1 cellular context compared by ENCODE assay signal in the genomic region with DNA sequence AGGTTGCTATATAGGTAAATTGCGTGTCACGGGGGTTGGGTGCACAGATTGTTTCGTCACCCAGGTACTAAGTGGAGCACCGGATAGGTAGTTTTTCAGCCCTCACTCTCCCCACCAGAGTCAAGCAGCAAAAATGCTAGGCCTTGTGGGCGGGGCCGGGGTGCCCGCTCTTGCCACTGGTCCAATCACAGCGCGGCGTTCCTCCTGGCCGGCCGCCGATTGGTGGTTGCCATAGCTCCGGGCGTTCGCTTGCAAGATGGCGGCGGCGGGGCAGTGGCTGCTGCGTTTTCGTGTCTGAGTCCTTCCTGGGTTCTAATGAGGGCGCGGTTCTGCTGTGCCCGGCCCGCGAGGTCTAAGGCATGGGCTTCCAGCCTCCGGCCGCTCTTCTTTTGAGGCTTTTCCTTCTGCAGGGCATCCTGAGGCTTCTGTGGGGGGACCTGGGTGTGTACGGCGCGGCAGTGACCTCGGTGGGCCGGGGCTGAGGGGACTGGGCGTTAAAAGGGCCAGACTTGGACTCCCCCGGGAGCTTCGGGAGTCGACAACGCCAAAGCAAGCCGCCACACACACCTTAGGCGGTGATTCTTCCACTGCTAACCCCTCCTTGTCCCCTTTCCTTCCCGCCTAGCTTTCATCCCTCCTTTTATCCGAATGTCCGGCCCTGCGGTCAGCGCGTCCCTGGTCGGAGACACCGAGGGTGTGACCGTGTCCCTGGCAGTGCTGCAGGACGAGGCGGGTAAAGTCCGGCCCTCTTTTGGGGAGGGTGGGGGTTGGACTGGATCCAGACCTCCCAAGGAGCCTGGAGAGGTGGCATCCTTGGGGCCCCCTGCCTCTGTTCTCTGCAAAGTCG.
TF ChIP-seq lines count a peak whose summit lies in the region.

A gene (plus strand): TSS at position 232 of the 847 bp plus-strand sequence. CDS start 128 bp downstream, at position 360.

TF ChIP-seq in HepG2, 621 proteins besides CTCF, POLR2A, EP300 and RAD21 (continued from another document and continues in another):
- TF ChIP-seq, protein P1, sequence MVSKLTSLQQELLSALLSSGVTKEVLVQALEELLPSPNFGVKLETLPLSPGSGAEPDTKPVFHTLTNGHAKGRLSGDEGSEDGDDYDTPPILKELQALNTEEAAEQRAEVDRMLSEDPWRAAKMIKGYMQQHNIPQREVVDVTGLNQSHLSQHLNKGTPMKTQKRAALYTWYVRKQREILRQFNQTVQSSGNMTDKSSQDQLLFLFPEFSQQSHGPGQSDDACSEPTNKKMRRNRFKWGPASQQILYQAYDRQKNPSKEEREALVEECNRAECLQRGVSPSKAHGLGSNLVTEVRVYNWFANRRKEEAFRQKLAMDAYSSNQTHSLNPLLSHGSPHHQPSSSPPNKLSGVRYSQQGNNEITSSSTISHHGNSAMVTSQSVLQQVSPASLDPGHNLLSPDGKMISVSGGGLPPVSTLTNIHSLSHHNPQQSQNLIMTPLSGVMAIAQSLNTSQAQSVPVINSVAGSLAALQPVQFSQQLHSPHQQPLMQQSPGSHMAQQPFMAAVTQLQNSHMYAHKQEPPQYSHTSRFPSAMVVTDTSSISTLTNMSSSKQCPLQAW (CRISPR knock-in tag; IDR thresholded peaks at IDR 0.05) = peak; percentile 65; the same call in 1 of the 2 replicates
- TF ChIP-seq ZNF598 (CRISPR knock-in tag; IDR thresholded peaks at IDR 0.05; ENCODE audit: borderline replicate concordance) (0 out of 2 replicates have a peak, but pooled peaks have one; percentile 30), ZNF766 (CRISPR knock-in tag; IDR thresholded peaks at IDR 0.05; ENCODE audit: borderline replicate concordance) (0 out of 2 replicates have a peak, but pooled peaks have one; percentile 68), TCF7L2 (IDR thresholded peaks at IDR 0.05; ENCODE audit: low read depth, low read length) (no peak), ZSCAN29 (CRISPR knock-in tag; conservative IDR thresholded peaks at IDR 0.05) (no peak), ZNF7 (CRISPR knock-in tag; IDR thresholded peaks at IDR 0.05) (no peak), RFXAP (CRISPR knock-in tag; IDR thresholded peaks at IDR 0.05; ENCODE audit: borderline replicate concordance) (peak; percentile 52; the same call in 1 of the 2 replicates), HNRNPLL (IDR thresholded peaks at IDR 0.05; ENCODE audit: low read depth, low read length, poor library complexity, severe bottlenecking) (peak; percentile 38), ZNF772 (CRISPR knock-in tag; IDR thresholded peaks at IDR 0.05) (no peak), ZNF776 (CRISPR knock-in tag; IDR thresholded peaks at IDR 0.05) (peak; percentile 23; the same call in 1 of the 2 replicates), GABPB1 (CRISPR knock-in tag; IDR thresholded peaks at IDR 0.05) (peak; percentile 60; the same call in 1 of the 2 replicates), SIN3A (IDR thresholded peaks at IDR 0.05; ENCODE audit: borderline replicate concordance, low read depth, low read length) (peak; percentile 87), ZSCAN12 (CRISPR knock-in tag; IDR thresholded peaks at IDR 0.05) (no peak), TSC22D2 (CRISPR knock-in tag; IDR thresholded peaks at IDR 0.05; ENCODE audit: borderline replicate concordance) (no peak), NFYB (CRISPR knock-in tag; IDR thresholded peaks at IDR 0.05) (peak; percentile 93), ZNF264 (CRISPR knock-in tag; IDR thresholded peaks at IDR 0.05) (no peak), AHR (CRISPR knock-in tag; IDR thresholded peaks at IDR 0.05) (no peak), MZF1 (CRISPR knock-in tag; IDR thresholded peaks at IDR 0.05; ENCODE audit: borderline replicate concordance) (no peak), RFX3 (CRISPR knock-in tag; IDR thresholded peaks at IDR 0.05) (peak; percentile 88), SP2 (CRISPR knock-in tag; IDR thresholded peaks at IDR 0.05) (peak; percentile 84), ZFY (CRISPR knock-in tag; IDR thresholded peaks at IDR 0.05) (peak; percentile 93), ZKSCAN1 (IDR thresholded peaks at IDR 0.05; ENCODE audit: low read length) (peak; percentile 90), ZSCAN9 (CRISPR knock-in tag; IDR thresholded peaks at IDR 0.05; ENCODE audit: borderline replicate concordance) (0 out of 2 replicates have a peak, but pooled peaks have one; percentile 18), SP4 (CRISPR knock-in tag; IDR thresholded peaks at IDR 0.05) (peak; percentile 63), SP1 (IDR thresholded peaks at IDR 0.05) (no peak), SP1 (CRISPR knock-in tag; IDR thresholded peaks at IDR 0.05) (peak; percentile 89), DMAP1 (CRISPR knock-in tag; IDR thresholded peaks at IDR 0.05) (0 out of 2 replicates have a peak, but pooled peaks have one; percentile 14), ZNF501 (CRISPR knock-in tag; IDR thresholded peaks at IDR 0.05) (peak; percentile 49; the same call in 1 of the 2 replicates), MIER3 (CRISPR knock-in tag; IDR thresholded peaks at IDR 0.05; ENCODE audit: borderline replicate concordance) (no peak), ZEB1 (IDR thresholded peaks at IDR 0.05; ENCODE audit: insufficient replicate concordance, low read depth) (peak; percentile 13), ZMYM4 (CRISPR knock-in tag; IDR thresholded peaks at IDR 0.05) (0 out of 2 replicates have a peak, but pooled peaks have one; percentile 20), SP5 (CRISPR knock-in tag; IDR thresholded peaks at IDR 0.05; ENCODE audit: borderline replicate concordance, low read depth) (peak; percentile 49; the same call in 1 of the 2 replicates), ZNF317 (CRISPR knock-in tag; IDR thresholded peaks at IDR 0.05) (0 out of 2 replicates have a peak, but pooled peaks have one; percentile 15), SPEN (CRISPR knock-in tag; IDR thresholded peaks at IDR 0.05; ENCODE audit: low read depth) (0 out of 2 replicates have a peak, but pooled peaks have one; percentile 19), MAF1 (CRISPR knock-in tag; IDR thresholded peaks at IDR 0.05; ENCODE audit: borderline replicate concordance) (no peak), PLRG1 (conservative IDR thresholded peaks at IDR 0.05) (no peak), RXRA (CRISPR knock-in tag; IDR thresholded peaks at IDR 0.05) (0 out of 2 replicates have a peak, but pooled peaks have one; percentile 27)
- TF ChIP-seq, protein P2, sequence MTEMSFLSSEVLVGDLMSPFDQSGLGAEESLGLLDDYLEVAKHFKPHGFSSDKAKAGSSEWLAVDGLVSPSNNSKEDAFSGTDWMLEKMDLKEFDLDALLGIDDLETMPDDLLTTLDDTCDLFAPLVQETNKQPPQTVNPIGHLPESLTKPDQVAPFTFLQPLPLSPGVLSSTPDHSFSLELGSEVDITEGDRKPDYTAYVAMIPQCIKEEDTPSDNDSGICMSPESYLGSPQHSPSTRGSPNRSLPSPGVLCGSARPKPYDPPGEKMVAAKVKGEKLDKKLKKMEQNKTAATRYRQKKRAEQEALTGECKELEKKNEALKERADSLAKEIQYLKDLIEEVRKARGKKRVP (CRISPR knock-in tag; IDR thresholded peaks at IDR 0.05) = 0 out of 4 replicates have a peak, but pooled peaks of 1 of the 2 experiments have one; percentile 15
- TF ChIP-seq, protein P3, sequence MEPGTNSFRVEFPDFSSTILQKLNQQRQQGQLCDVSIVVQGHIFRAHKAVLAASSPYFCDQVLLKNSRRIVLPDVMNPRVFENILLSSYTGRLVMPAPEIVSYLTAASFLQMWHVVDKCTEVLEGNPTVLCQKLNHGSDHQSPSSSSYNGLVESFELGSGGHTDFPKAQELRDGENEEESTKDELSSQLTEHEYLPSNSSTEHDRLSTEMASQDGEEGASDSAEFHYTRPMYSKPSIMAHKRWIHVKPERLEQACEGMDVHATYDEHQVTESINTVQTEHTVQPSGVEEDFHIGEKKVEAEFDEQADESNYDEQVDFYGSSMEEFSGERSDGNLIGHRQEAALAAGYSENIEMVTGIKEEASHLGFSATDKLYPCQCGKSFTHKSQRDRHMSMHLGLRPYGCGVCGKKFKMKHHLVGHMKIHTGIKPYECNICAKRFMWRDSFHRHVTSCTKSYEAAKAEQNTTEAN (CRISPR knock-in tag; conservative IDR thresholded peaks at IDR 0.05) = no peak
- TF ChIP-seq, protein P4, sequence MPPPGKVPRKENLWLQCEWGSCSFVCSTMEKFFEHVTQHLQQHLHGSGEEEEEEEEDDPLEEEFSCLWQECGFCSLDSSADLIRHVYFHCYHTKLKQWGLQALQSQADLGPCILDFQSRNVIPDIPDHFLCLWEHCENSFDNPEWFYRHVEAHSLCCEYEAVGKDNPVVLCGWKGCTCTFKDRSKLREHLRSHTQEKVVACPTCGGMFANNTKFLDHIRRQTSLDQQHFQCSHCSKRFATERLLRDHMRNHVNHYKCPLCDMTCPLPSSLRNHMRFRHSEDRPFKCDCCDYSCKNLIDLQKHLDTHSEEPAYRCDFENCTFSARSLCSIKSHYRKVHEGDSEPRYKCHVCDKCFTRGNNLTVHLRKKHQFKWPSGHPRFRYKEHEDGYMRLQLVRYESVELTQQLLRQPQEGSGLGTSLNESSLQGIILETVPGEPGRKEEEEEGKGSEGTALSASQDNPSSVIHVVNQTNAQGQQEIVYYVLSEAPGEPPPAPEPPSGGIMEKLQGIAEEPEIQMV (CRISPR knock-in tag; IDR thresholded peaks at IDR 0.05; ENCODE audit: low read depth) = no peak
- TF ChIP-seq, protein P5, sequence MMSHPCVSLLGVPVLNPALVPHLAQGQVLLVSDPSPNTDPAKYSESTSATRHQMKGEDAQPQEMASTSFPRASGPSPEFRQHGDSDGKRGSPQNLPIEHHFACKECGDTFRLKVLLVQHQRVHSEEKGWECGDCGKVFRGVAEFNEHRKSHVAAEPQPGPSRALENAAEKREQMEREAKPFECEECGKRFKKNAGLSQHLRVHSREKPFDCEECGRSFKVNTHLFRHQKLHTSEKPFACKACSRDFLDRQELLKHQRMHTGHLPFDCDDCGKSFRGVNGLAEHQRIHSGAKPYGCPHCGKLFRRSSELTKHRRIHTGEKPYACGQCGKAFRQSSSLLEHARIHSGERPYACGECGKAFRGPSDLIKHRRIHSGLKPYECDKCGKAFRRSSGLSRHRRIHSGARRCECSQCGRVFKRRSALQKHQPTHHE (CRISPR knock-in tag; IDR thresholded peaks at IDR 0.05; ENCODE audit: borderline replicate concordance) = peak; percentile 55; the same call in 1 of the 2 replicates
- TF ChIP-seq, protein P6, sequence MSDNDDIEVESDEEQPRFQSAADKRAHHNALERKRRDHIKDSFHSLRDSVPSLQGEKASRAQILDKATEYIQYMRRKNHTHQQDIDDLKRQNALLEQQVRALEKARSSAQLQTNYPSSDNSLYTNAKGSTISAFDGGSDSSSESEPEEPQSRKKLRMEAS (IDR thresholded peaks at IDR 0.05) = peak; percentile 38; the same call in 1 of the 2 replicates
- TF ChIP-seq, protein P7, sequence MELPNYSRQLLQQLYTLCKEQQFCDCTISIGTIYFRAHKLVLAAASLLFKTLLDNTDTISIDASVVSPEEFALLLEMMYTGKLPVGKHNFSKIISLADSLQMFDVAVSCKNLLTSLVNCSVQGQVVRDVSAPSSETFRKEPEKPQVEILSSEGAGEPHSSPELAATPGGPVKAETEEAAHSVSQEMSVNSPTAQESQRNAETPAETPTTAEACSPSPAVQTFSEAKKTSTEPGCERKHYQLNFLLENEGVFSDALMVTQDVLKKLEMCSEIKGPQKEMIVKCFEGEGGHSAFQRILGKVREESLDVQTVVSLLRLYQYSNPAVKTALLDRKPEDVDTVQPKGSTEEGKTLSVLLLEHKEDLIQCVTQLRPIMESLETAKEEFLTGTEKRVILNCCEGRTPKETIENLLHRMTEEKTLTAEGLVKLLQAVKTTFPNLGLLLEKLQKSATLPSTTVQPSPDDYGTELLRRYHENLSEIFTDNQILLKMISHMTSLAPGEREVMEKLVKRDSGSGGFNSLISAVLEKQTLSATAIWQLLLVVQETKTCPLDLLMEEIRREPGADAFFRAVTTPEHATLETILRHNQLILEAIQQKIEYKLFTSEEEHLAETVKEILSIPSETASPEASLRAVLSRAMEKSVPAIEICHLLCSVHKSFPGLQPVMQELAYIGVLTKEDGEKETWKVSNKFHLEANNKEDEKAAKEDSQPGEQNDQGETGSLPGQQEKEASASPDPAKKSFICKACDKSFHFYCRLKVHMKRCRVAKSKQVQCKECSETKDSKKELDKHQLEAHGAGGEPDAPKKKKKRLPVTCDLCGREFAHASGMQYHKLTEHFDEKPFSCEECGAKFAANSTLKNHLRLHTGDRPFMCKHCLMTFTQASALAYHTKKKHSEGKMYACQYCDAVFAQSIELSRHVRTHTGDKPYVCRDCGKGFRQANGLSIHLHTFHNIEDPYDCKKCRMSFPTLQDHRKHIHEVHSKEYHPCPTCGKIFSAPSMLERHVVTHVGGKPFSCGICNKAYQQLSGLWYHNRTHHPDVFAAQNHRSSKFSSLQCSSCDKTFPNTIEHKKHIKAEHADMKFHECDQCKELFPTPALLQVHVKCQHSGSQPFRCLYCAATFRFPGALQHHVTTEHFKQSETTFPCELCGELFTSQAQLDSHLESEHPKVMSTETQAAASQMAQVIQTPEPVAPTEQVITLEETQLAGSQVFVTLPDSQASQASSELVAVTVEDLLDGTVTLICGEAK (IDR thresholded peaks at IDR 0.05) = no peak
- TF ChIP-seq, protein P7 (CRISPR knock-in tag; IDR thresholded peaks at IDR 0.05) = 0 out of 2 replicates have a peak, but pooled peaks have one; percentile 27
- TF ChIP-seq, protein P8, sequence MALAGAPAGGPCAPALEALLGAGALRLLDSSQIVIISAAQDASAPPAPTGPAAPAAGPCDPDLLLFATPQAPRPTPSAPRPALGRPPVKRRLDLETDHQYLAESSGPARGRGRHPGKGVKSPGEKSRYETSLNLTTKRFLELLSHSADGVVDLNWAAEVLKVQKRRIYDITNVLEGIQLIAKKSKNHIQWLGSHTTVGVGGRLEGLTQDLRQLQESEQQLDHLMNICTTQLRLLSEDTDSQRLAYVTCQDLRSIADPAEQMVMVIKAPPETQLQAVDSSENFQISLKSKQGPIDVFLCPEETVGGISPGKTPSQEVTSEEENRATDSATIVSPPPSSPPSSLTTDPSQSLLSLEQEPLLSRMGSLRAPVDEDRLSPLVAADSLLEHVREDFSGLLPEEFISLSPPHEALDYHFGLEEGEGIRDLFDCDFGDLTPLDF (CRISPR knock-in tag; IDR thresholded peaks at IDR 0.05) = peak; percentile 84
